In the genomic region with DNA sequence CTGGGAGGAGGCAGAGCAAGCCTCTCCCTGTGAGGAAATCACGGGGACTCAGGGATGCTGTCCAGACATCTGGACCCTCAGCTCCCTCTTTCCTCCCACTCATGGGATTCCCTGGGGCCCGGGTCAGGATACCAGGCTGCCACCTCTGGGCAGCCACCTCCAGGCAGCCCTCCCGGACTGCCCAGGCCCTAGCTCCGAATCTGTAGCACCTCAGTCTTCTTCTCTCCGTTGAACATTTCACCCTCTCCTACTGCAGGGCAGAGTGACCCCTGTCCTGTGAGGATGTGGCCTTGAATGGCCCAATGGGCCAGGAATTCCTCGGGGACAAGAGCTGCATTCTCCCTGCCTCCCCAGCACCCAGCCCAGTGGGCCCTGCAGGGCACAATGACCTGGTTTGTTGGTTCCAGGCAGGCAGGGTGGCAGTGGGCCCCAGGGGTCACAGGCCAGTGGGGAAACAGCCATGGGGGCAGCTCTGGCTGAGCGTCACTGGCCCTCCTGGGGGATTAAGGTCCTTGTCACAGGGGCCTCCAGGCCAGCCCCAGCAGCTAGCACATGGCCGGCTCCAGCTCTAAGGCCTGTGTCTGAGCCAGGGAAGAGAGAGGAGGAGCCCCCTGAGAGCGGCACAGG, we compare ENCODE assay signal across 21 cellular contexts. TPM values are rescaled to one million over a fixed set of nuclear protein-coding genes. Genes with fewer than 3 reads are reported as not detected.
DNase-seq lines count a peak whose midpoint lies in the region; ATAC-seq lines count a peak whose summit lies in the region.
"Had no signal": no experiment of that assay in that cellular context is flagged by ENCODE, and none has a peak within 500 bp of the region (broad histone marks: within the 10 kb centered on the region; RNA-seq: fewer than 3 reads in every experiment).

No MANE protein-coding gene starts in this region.

- peaks cover 0 to 18% (median 0%) of the 10 kb centered on the region in 11 experiments; a peak in 6 of 22 replicates for H4K20me1 ChIP-seq in BLaER1 treated with 17β-estradiol and CSF1 and Interleukin-3, amounts not matched to agents 10 nM and 100 nM

- H2BK120ac ChIP-seq in neuronal stem cell (ENCODE audit: low read depth, low read length): no peak overlapping the region

- no peak overlapping the region for H2AFZ ChIP-seq in neuronal stem cell (ENCODE audit: low read length)
- H2AFZ ChIP-seq: GM23248 had no signal

- no peak overlapping the region for H3K23ac ChIP-seq in neuronal stem cell (ENCODE audit: low read depth, low read length, poor library complexity)

- no peak overlapping the region for H4K8ac ChIP-seq in neuronal stem cell (ENCODE audit: low read depth, low read length)

- no peak overlapping the region for H3K4ac ChIP-seq in neuronal stem cell (ENCODE audit: low read length)

- no peak overlapping the region for H4K91ac ChIP-seq in neuronal stem cell (ENCODE audit: low read depth, low read length, poor library complexity)

- peak overlapping the region; percentile 74 for H2BK15ac ChIP-seq in neuronal stem cell (ENCODE audit: low read length)

- ATAC-seq in right cardiac atrium: no peak
- ATAC-seq: A549; CD8-positive, alpha-beta T cell had no signal

- DNase-seq in right cardiac atrium: peak in 2 of 3 donors; percentile 12 to 24
- no peak for DNase-seq in cardiac septum (ENCODE audit: low spot score)
- no peak for DNase-seq in neuronal stem cell (ENCODE audit: low spot score)
- DNase-seq in activated T-cell treated with anti-CD3 and anti-CD28 coated beads, Interleukin-2, amount 50 U/mL, for 1 hour: no peak
- no peak for DNase-seq in hepatic stellate cell (ENCODE audit: low spot score)
- DNase-seq in cortex of kidney (lab: John Stamatoyannopoulos, UW): no peak
- DNase-seq: 8988T; ACHN; AML-193; BE2C; Caco-2; CD4-positive, CD25-positive, alpha-beta regulatory T cell; CD8-positive, alpha-beta T cell; DMS153; DND-41; GM23248; H7; HCEC 1CT had no signal

- no peaks in the 10 kb centered on the region for H3K36me3 ChIP-seq in BLaER1 treated with 17β-estradiol and CSF1 and Interleukin-3, amounts not matched to agents 10 nM and 100 nM
- no peaks in the 10 kb centered on the region for H3K36me3 ChIP-seq in neuronal stem cell (replicated peaks in 1 of 2; ENCODE audit: control insufficient read depth in 2 of 2, insufficient read depth in 2 of 2, low read length in 2 of 2)
- H3K36me3 ChIP-seq: BE2C had no signal

- H3K27me3 ChIP-seq in right cardiac atrium (ENCODE audit: control insufficient read depth, insufficient read depth) (no peaks in the 10 kb centered on the region), neuronal stem cell (ENCODE audit: control insufficient read depth in 3 of 3, insufficient read depth in 3 of 3, low read depth in 1 of 3, low read length in 3 of 3) (peaks cover 0 to 36% (median 0%) of the 10 kb centered on the region in 3 experiments)
- peaks cover 0 to 6% (median 0%) of the 10 kb centered on the region in 11 experiments; a peak in 1 of 22 replicates for H3K27me3 ChIP-seq in BLaER1 treated with 17β-estradiol and CSF1 and Interleukin-3, amounts not matched to agents 10 nM and 100 nM

- H3K9ac ChIP-seq in BLaER1 treated with 17β-estradiol and CSF1 and Interleukin-3, amounts not matched to agents 10 nM and 100 nM: peak overlapping the region in 7 of 11 experiments; percentile 6 to 46 (median 17); a peak in 5 of 22 replicates
- H3K9ac ChIP-seq in neuronal stem cell (ENCODE audit: low read depth, low read length, poor library complexity): peak overlapping the region; percentile 12
- H3K9ac ChIP-seq: GM23248 had no signal

- intact Hi-C loops in right cardiac atrium (cut with DNase I): no loop called here
- intact Hi-C loops in cardiac septum (cut with DNase I): no loop called here

- H3K27ac ChIP-seq in right cardiac atrium (ENCODE audit: low read length) (no peak overlapping the region), neuronal stem cell (replicated peaks; ENCODE audit: low read length) (no peak overlapping the region)
- no peak overlapping the region for H3K27ac ChIP-seq in BLaER1 treated with 17β-estradiol and CSF1 and Interleukin-3, amounts not matched to agents 10 nM and 100 nM
- H3K27ac ChIP-seq: A549, C4-2B, GM23248 had no signal

- WGBS in right cardiac atrium: 74% methylated on average over 9 of the region's 9 CpGs
- no CpG with 5 or more reads among the region's 9 CpGs for WGBS in neuronal stem cell (ENCODE audit: extremely low coverage in 2 of 2, insufficient read length in 2 of 2, insufficient replicate concordance in 1 of 2), 2 donors

- H2AK5ac ChIP-seq in neuronal stem cell (ENCODE audit: low read depth, low read length): peak overlapping the region; percentile 83

- H3K4me2 ChIP-seq in BLaER1 treated with 17β-estradiol and CSF1 and Interleukin-3, amounts not matched to agents 10 nM and 100 nM: peak overlapping the region in 9 of 11 experiments; percentile 12 to 70 (median 52); a peak in 16 of 22 replicates
- H3K4me2 ChIP-seq in neuronal stem cell (ENCODE audit: insufficient read depth, low read length, poor library complexity, severe bottlenecking): no peak overlapping the region
- H3K4me2 ChIP-seq: A549 had no signal

- no peak overlapping the region for H3K14ac ChIP-seq in neuronal stem cell (ENCODE audit: low read length)

- no peaks in the 10 kb centered on the region for H3K4me1 ChIP-seq in right cardiac atrium (ENCODE audit: control insufficient read depth, insufficient read depth, low read length)
- peaks cover 0 to 31% (median 19%) of the 10 kb centered on the region in 10 experiments; a peak in 15 of 20 replicates for H3K4me1 ChIP-seq in BLaER1 treated with 17β-estradiol and CSF1 and Interleukin-3, amounts not matched to agents 10 nM and 100 nM
- peaks cover 0 to 4% of the 10 kb centered on the region in 2 donors for H3K4me1 ChIP-seq in neuronal stem cell (ENCODE audit: control insufficient read depth in 2 of 2, insufficient read depth in 1 of 2, low read depth in 1 of 2, low read length in 2 of 2)
- H3K4me1 ChIP-seq: A549, BE2C, Caco-2 had no signal

- H3K4me3 ChIP-seq in right cardiac atrium (ENCODE audit: low read length): no peak overlapping the region
- no peak overlapping the region for H3K4me3 ChIP-seq in BLaER1 treated with 17β-estradiol and CSF1 and Interleukin-3, amounts not matched to agents 10 nM and 100 nM
- H3K4me3 ChIP-seq in neuronal stem cell (ENCODE audit: low read length in 2 of 2): peak overlapping the region in 1 of 2 donors; percentile 14
- H3K4me3 ChIP-seq: A549, GM23248 had no signal

- H2BK5ac ChIP-seq in neuronal stem cell (ENCODE audit: low read length): no peak overlapping the region

- H3K79me1 ChIP-seq in neuronal stem cell (ENCODE audit: low read depth, low read length): no peaks in the 10 kb centered on the region

- H3K18ac ChIP-seq in neuronal stem cell (ENCODE audit: low read length): peak overlapping the region; percentile 72

- H3K9me3 ChIP-seq in right cardiac atrium (ENCODE audit: control insufficient read depth, low read length) (no peaks in the 10 kb centered on the region), neuronal stem cell (replicated peaks in 1 of 2; ENCODE audit: control insufficient read depth in 2 of 2, insufficient read depth in 1 of 2, low read depth in 1 of 2, low read length in 2 of 2) (peaks cover 3 to 13% of the 10 kb centered on the region in 2 donors)
- H3K9me3 ChIP-seq in BLaER1 treated with 17β-estradiol and CSF1 and Interleukin-3, amounts not matched to agents 10 nM and 100 nM (replicated peaks in 1 of 11): peaks cover 6 to 22% (median 18%) of the 10 kb centered on the region in 11 experiments; a peak in 19 of 22 replicates
- H3K9me3 ChIP-seq: A549, BE2C, Caco-2 had no signal

- no peak overlapping the region for H2BK12ac ChIP-seq in neuronal stem cell (ENCODE audit: low read length)

RNA-seq across cellular contexts. Expression of a gene that starts 9.5 kb away (rescaled TPM):
- total RNA-seq in right cardiac atrium (1 to 10 TPM in 2 of 4 donors, under 1 TPM in 2; 0.53 to 1.5 (median 0.94) TPM), cardiac septum (0.35 TPM)
- polyA plus RNA-seq in right cardiac atrium: 0.27 TPM
- polyA plus RNA-seq in neuronal stem cell (2013, experiment 1 of 2): 0.39 TPM
- 0.35 TPM for polyA plus RNA-seq in neuronal stem cell (2013, experiment 2 of 2)

Comparison
In these comparisons a context has a peak if more than half of its experiments do, and no peak if none do; other contexts are left out.
1. DNase-seq: peak in right cardiac atrium (2 of 3); none in cardiac septum (single experiment), neuronal stem cell (single experiment), activated T-cell treated with anti-CD3 and anti-CD28 coated beads, Interleukin-2, amount 50 U/mL, for 1 hour (single experiment), hepatic stellate cell (single experiment) and cortex of kidney (single experiment).